9 cellular contexts compared by ENCODE assay signal in genomic region chr3:153130312-153130977, GRCh38. TPM values are rescaled to one million over a fixed set of nuclear protein-coding genes. Genes with fewer than 3 reads are reported as not detected.
DNase-seq lines count a peak whose midpoint lies in the region; ATAC-seq, FAIRE-seq and TF ChIP-seq lines count a peak whose summit lies in the region.
"Had no signal": no experiment of that assay in that cellular context is flagged by ENCODE, and none has a peak within 500 bp of the region (broad histone marks: within the 10 kb centered on the region; RNA-seq: fewer than 3 reads in every experiment).

No MANE protein-coding gene starts in this region.

- DNase-seq in EL (peak; percentile 77), HTR-8/SVneo (ENCODE audit: insufficient read length, low spot score) (peak; percentile 51), fibroblast of mammary gland (ENCODE audit: low read depth) (peak; percentile 84), NCI-H526 (lab: John Stamatoyannopoulos, UW) (no peak), OCI-M1 (lab: John Stamatoyannopoulos, UW) (no peak)
- no peak for DNase-seq in CD8-positive, alpha-beta T cell
- DNase-seq in naive thymus-derived CD8-positive, alpha-beta T cell: no peak

- no peak overlapping the region for H3K27ac Mint-ChIP-seq in CD8-positive, alpha-beta T cell
- no peak overlapping the region for H3K27ac Mint-ChIP-seq in naive thymus-derived CD8-positive, alpha-beta T cell

- H3K9me3 ChIP-seq in CD8-positive, alpha-beta T cell (ENCODE audit: low read length): no peaks in the 10 kb centered on the region

- H3K27me3 Mint-ChIP-seq in CD8-positive, alpha-beta T cell (ENCODE audit: low read depth): peaks cover 4% of the 10 kb centered on the region
- peaks cover 0 to 4% (median 0%) of the 10 kb centered on the region in 5 donors for H3K27me3 Mint-ChIP-seq in naive thymus-derived CD8-positive, alpha-beta T cell

- no peaks in the 10 kb centered on the region for H3K4me1 Mint-ChIP-seq in CD8-positive, alpha-beta T cell (ENCODE audit: low read depth)
- H3K4me1 Mint-ChIP-seq in naive thymus-derived CD8-positive, alpha-beta T cell: peaks cover 0 to 16% (median 0%) of the 10 kb centered on the region in 4 donors

- CTCF ChIA-PET in CD8-positive, alpha-beta T cell (lab: Charles Lee): no interaction called here

- intact Hi-C loops in CD8-positive, alpha-beta T cell (cut with DNase I, micrococcal nuclease): no loop called here

- H3K36me3 Mint-ChIP-seq in CD8-positive, alpha-beta T cell: no peaks in the 10 kb centered on the region
- peaks cover 0 to 11% (median 0%) of the 10 kb centered on the region in 3 donors for H3K36me3 Mint-ChIP-seq in naive thymus-derived CD8-positive, alpha-beta T cell

- H3K9me3 Mint-ChIP-seq in CD8-positive, alpha-beta T cell: no peaks in the 10 kb centered on the region
- H3K9me3 Mint-ChIP-seq in naive thymus-derived CD8-positive, alpha-beta T cell: peaks cover 0 to 4% (median 0%) of the 10 kb centered on the region in 9 donors

- no peak overlapping the region for H3K4me3 ChIP-seq in fibroblast of mammary gland (ENCODE audit: control insufficient read depth, low read depth, low read length)
- H3K4me3 ChIP-seq in CD8-positive, alpha-beta T cell (ENCODE audit: low read depth, low read length): no peak overlapping the region

- no peak overlapping the region for H3K4me3 Mint-ChIP-seq in CD8-positive, alpha-beta T cell
- no peak overlapping the region for H3K4me3 Mint-ChIP-seq in naive thymus-derived CD8-positive, alpha-beta T cell

- no peak for TF ChIP-seq CTCF in fibroblast of mammary gland (conservative IDR thresholded peaks at IDR 0.05; ENCODE audit: control insufficient read depth, insufficient read depth, low read depth, low read length)
- no peak for TF ChIP-seq CTCF in CD8-positive, alpha-beta T cell (IDR thresholded peaks at IDR 0.05)

- peak; percentile 96 for ATAC-seq in GM21717 (IDR thresholded peaks at IDR 0.05; ENCODE audit: unreplicated experiment)
- ATAC-seq in CD8-positive, alpha-beta T cell: no peak
- no peak for ATAC-seq in naive thymus-derived CD8-positive, alpha-beta T cell

- no peaks in the 10 kb centered on the region for H3K36me3 ChIP-seq in CD8-positive, alpha-beta T cell (ENCODE audit: insufficient read depth, low read length)

- H3K27me3 ChIP-seq in CD8-positive, alpha-beta T cell (ENCODE audit: insufficient read depth, low read length): no peaks in the 10 kb centered on the region

- no peak for FAIRE-seq in HTR-8/SVneo (lab: Jason Lieb, UNC)
- FAIRE-seq: colon had no signal

- POLR2A ChIA-PET in CD8-positive, alpha-beta T cell (lab: Charles Lee): no interaction called here
- POLR2A ChIA-PET in naive thymus-derived CD8-positive, alpha-beta T cell (lab: Charles Lee): interaction anchor here (0.7 kb wide), 1 partner anchor 32 kb away, joined by 3 read pairs; no protein-coding TSS in a partner anchor

- H3K27ac ChIP-seq in CD8-positive, alpha-beta T cell (ENCODE audit: low read depth, low read length): no peak overlapping the region

- no peaks in the 10 kb centered on the region for H3K4me1 ChIP-seq in CD8-positive, alpha-beta T cell (ENCODE audit: insufficient read depth, low read length)

RNA-seq across cellular contexts. Expression of gene RAP2B, which starts 31.6 kb away (rescaled TPM):
- 10 to 100 TPM; 16.9 to 17.6 TPM for total RNA-seq in CD8-positive, alpha-beta T cell
- total RNA-seq in naive thymus-derived CD8-positive, alpha-beta T cell: 10 to 100 TPM; 24.8 to 26.0 TPM
- polyA plus RNA-seq in naive thymus-derived CD8-positive, alpha-beta T cell: 10 to 100 TPM; 11.5 to 13.3 (median 11.9) TPM

Comparison
In these comparisons a context has a peak if more than half of its experiments do, and no peak if none do; other contexts are left out.
1. DNase-seq: peak in EL (single experiment), HTR-8/SVneo (single experiment) and fibroblast of mammary gland (single experiment); none in NCI-H526 (0 of 2), CD8-positive, alpha-beta T cell (0 of 7), OCI-M1 (single experiment) and naive thymus-derived CD8-positive, alpha-beta T cell (0 of 10).